In genomic region chr9:137349471-137350033, GRCh38 we compare ENCODE assay signal across 18 cellular contexts. TPM values are rescaled to one million over a fixed set of nuclear protein-coding genes. Genes with fewer than 3 reads are reported as not detected.
DNase-seq lines count a peak whose midpoint lies in the region; ATAC-seq and TF ChIP-seq lines count a peak whose summit lies in the region.
"Had no signal": no experiment of that assay in that cellular context is flagged by ENCODE, and none has a peak within 500 bp of the region (broad histone marks: within the 10 kb centered on the region; RNA-seq: fewer than 3 reads in every experiment).

No MANE protein-coding gene starts in this region.

- H3K9ac ChIP-seq in SK-N-SH, result no peak overlapping the region
- H3K9ac ChIP-seq in mesenchymal stem cell (ENCODE audit: low read length), result no peak overlapping the region

- TF ChIP-seq RAD21 in SK-N-SH (IDR thresholded peaks at IDR 0.05; ENCODE audit: low read length), result no peak

- H3K4me2 ChIP-seq in SK-N-SH (no peak overlapping the region), mesenchymal stem cell (ENCODE audit: low read length, poor library complexity, severe bottlenecking) (no peak overlapping the region)
- H3K4me2 ChIP-seq: A549, GM23338 had no signal

- H3K18ac ChIP-seq in mesenchymal stem cell (ENCODE audit: low read depth in 1 of 2, low read length in 2 of 2), result no peak overlapping the region

- intact Hi-C loops in stomach (cut with DNase I; ENCODE audit: low total_unique reads), result no loop called here

- DNase-seq in SK-N-SH, result peak; percentile 16
- peak; percentile 34 for DNase-seq in H7
- no peak for DNase-seq in mesenchymal stem cell
- peak; percentile 22 for DNase-seq in stomach
- DNase-seq in COLO668 (lab: John Stamatoyannopoulos, UW; ENCODE audit: unreplicated experiment), result no peak
- DNase-seq in DMS153 (lab: John Stamatoyannopoulos, UW), result no peak
- DNase-seq: AML-193; CD4-positive, alpha-beta T cell; DMS79 treated with DMSO at 0.1 percent for 48 hours; GF-D8 had no signal

- H3K4me3 ChIP-seq in SK-N-SH (ENCODE audit: low read depth in 2 of 2, low read length in 1 of 2) (no peak overlapping the region), H7 (ENCODE audit: insufficient read depth, low read depth, low read length) (no peak overlapping the region), mesenchymal stem cell (ENCODE audit: insufficient read depth in 1 of 2, low read depth in 1 of 2, low read length in 2 of 2) (peak overlapping the region in 1 of 2 experiments; percentile 19), stomach (no peak overlapping the region)
- H3K4me3 ChIP-seq: A549, GM23338 had no signal

- H4K8ac ChIP-seq in mesenchymal stem cell (ENCODE audit: low read length), result no peak overlapping the region

- no peak overlapping the region for H2AFZ ChIP-seq in SK-N-SH (ENCODE audit: low read depth)
- no peak overlapping the region for H2AFZ ChIP-seq in mesenchymal stem cell (ENCODE audit: low read depth, low read length)
- H2AFZ ChIP-seq: GM23338 had no signal

- H3K23ac ChIP-seq in mesenchymal stem cell (ENCODE audit: low read length in 2 of 2), result no peak overlapping the region

- POLR2A ChIA-PET in SK-N-SH (lab: Yijun Ruan, JAX), result no interaction called here

- H3K79me2 ChIP-seq in SK-N-SH (ENCODE audit: insufficient read depth), result no peaks in the 10 kb centered on the region

- no peak overlapping the region for H3K4ac ChIP-seq in mesenchymal stem cell (ENCODE audit: low read depth in 1 of 2, low read length in 2 of 2)

- H2BK12ac ChIP-seq in mesenchymal stem cell (ENCODE audit: low read length in 2 of 2), result no peak overlapping the region

- H3K9me3 ChIP-seq in SK-N-SH (no peaks in the 10 kb centered on the region), mesenchymal stem cell (ENCODE audit: control insufficient read depth, low read length) (peaks cover 11% of the 10 kb centered on the region), stomach (peaks cover 0 to 12% (median 9%) of the 10 kb centered on the region in 4 donors)

- H4K20me1 ChIP-seq in SK-N-SH (ENCODE audit: insufficient read depth), result no peaks in the 10 kb centered on the region

- no peak overlapping the region for H2BK120ac ChIP-seq in mesenchymal stem cell (ENCODE audit: low read depth, low read length)

- H3K14ac ChIP-seq in mesenchymal stem cell (ENCODE audit: low read length in 2 of 2), result peak overlapping the region in 1 of 2 experiments; percentile 62

- H3K27ac ChIP-seq in SK-N-SH (ENCODE audit: low read depth in 2 of 2, low read length in 1 of 2) (no peak overlapping the region), mesenchymal stem cell (ENCODE audit: low read length, poor library complexity, severe bottlenecking) (no peak overlapping the region), stomach (no peak overlapping the region)
- H3K27ac ChIP-seq: 22Rv1, A549, C4-2B had no signal

- no peak overlapping the region for H2BK5ac ChIP-seq in mesenchymal stem cell (ENCODE audit: low read depth, low read length, poor library complexity, severe bottlenecking)

- CTCF ChIA-PET in SK-N-SH (lab: Yijun Ruan, JAX), result no interaction called here

- no peak for TF ChIP-seq POLR2A in stomach (IDR thresholded peaks at IDR 0.05)

- no peaks in the 10 kb centered on the region for H3F3A ChIP-seq in SK-N-SH (replicated peaks; ENCODE audit: insufficient read depth)

- H3K36me3 ChIP-seq in SK-N-SH (replicated peaks in 1 of 2; ENCODE audit: control insufficient read depth in 1 of 2, insufficient read depth in 2 of 2, low read length in 1 of 2) (no peaks in the 10 kb centered on the region), H7 (replicated peaks; ENCODE audit: control insufficient read depth, insufficient read depth, low read length) (no peaks in the 10 kb centered on the region), mesenchymal stem cell (ENCODE audit: control insufficient read depth in 1 of 2, insufficient read depth in 2 of 2, low read depth in 1 of 2, low read length in 2 of 2) (peaks cover 8 to 21% of the 10 kb centered on the region in 2 experiments), stomach (peaks cover 12 to 45% (median 34%) of the 10 kb centered on the region in 4 donors)

- H2BK15ac ChIP-seq in mesenchymal stem cell (ENCODE audit: low read depth, poor library complexity, severe bottlenecking), result no peak overlapping the region

- no peak for ATAC-seq in SK-N-SH treated with all-trans-retinoic acid at 6 μM for 48 hours
- ATAC-seq: A549, GM23338, HCT116, HepG2 had no signal

- TF ChIP-seq CTCF in SK-N-SH (IDR thresholded peaks at IDR 0.05), result no peak
- no peak for TF ChIP-seq CTCF in stomach (IDR thresholded peaks at IDR 0.05)

- 84% methylated on average over 12 of the region's 27 CpGs for WGBS in SK-N-SH (ENCODE audit: low lambda C conversion rate)
- 96% methylated on average over 27 of the region's 27 CpGs for WGBS in mesenchymal stem cell
- WGBS in stomach, 5 donors, result 92 to 97% (median 96%) methylated on average over 20 to 27 of the region's 27 CpGs

- H3K4me1 ChIP-seq in SK-N-SH (ENCODE audit: control insufficient read depth in 1 of 2, insufficient read depth in 2 of 2, low read depth in 1 of 2, low read length in 1 of 2) (no peaks in the 10 kb centered on the region), mesenchymal stem cell (ENCODE audit: control insufficient read depth, insufficient read depth, low read depth, low read length) (no peaks in the 10 kb centered on the region), stomach (no peaks in the 10 kb centered on the region)
- H3K4me1 ChIP-seq: A549 had no signal

- no peaks in the 10 kb centered on the region for H3K79me1 ChIP-seq in mesenchymal stem cell (replicated peaks; ENCODE audit: low read length, poor library complexity, severe bottlenecking)

- peak overlapping the region; percentile 41 for H4K91ac ChIP-seq in mesenchymal stem cell (ENCODE audit: low read length)

- no peak overlapping the region for H2AK5ac ChIP-seq in mesenchymal stem cell (ENCODE audit: low read length, severe bottlenecking)

- H3K9me2 ChIP-seq in SK-N-SH, result no peaks in the 10 kb centered on the region

- TF ChIP-seq EP300 in SK-N-SH (IDR thresholded peaks at IDR 0.05; ENCODE audit: borderline replicate concordance in 1 of 2, low read depth in 1 of 2, low read length in 1 of 2) (no peak), stomach (IDR thresholded peaks at IDR 0.05) (no peak)

- H3K27me3 ChIP-seq in SK-N-SH (ENCODE audit: insufficient read depth) (no peaks in the 10 kb centered on the region), H7 (ENCODE audit: control insufficient read depth, insufficient read depth, low read length) (no peaks in the 10 kb centered on the region), mesenchymal stem cell (ENCODE audit: control insufficient read depth in 1 of 2, insufficient read depth in 1 of 2, low read length in 2 of 2) (no peaks in the 10 kb centered on the region), stomach (no peaks in the 10 kb centered on the region)

TF ChIP-seq in SK-N-SH, 30 proteins besides CTCF, POLR2A, EP300 and RAD21 (continues in another document):
- TF ChIP-seq MEF2A (IDR thresholded peaks at IDR 0.05; ENCODE audit: borderline replicate concordance, low read depth) (no peak), YY1 (IDR thresholded peaks at IDR 0.05; ENCODE audit: low read depth) (no peak), RFX5 (IDR thresholded peaks at IDR 0.05; ENCODE audit: low read length) (no peak), PBX3 (IDR thresholded peaks at IDR 0.05) (no peak), NRF1 (IDR thresholded peaks at IDR 0.05; ENCODE audit: low read depth, low read length) (no peak)
- TF ChIP-seq, protein P1, sequence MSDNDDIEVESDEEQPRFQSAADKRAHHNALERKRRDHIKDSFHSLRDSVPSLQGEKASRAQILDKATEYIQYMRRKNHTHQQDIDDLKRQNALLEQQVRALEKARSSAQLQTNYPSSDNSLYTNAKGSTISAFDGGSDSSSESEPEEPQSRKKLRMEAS (IDR thresholded peaks at IDR 0.05; ENCODE audit: low read depth), result no peak

TF ChIP-seq in SK-N-SH treated with all-trans-retinoic acid at 6 μM for 48 hours, 23 proteins besides CTCF, POLR2A, EP300 and RAD21 (continues in another document):
- TF ChIP-seq ZFP30 (CRISPR knock-in tag; IDR thresholded peaks at IDR 0.05) (no peak), RARB (CRISPR knock-in tag; IDR thresholded peaks at IDR 0.05) (no peak), BACH2 (CRISPR knock-in tag; IDR thresholded peaks at IDR 0.05; ENCODE audit: borderline replicate concordance) (no peak), CREB5 (CRISPR knock-in tag; IDR thresholded peaks at IDR 0.05; ENCODE audit: low read depth) (no peak), ZNF565 (CRISPR knock-in tag; conservative IDR thresholded peaks at IDR 0.05; ENCODE audit: low read depth) (no peak), ZNF70 (CRISPR knock-in tag; IDR thresholded peaks at IDR 0.05) (no peak), TOX (CRISPR knock-in tag; IDR thresholded peaks at IDR 0.05; ENCODE audit: borderline replicate concordance) (no peak), CSRNP3 (CRISPR knock-in tag; IDR thresholded peaks at IDR 0.05) (no peak)

RNA-seq across cellular contexts. Expression of gene NRARP, which starts 47.5 kb away (rescaled TPM):
- polyA plus RNA-seq in SK-N-SH (2012; rRNA removed) (3.9 and 4.2 TPM in 2 replicates), stomach (1 to 10 TPM; 1.5 to 2.7 (median 2.0) TPM)
- polyA plus RNA-seq in SK-N-SH (2012; cell fraction: cytosol; rRNA removed), result 2.9 and 3.4 TPM in 2 replicates
- 5.1 and 6.5 TPM in 2 replicates for polyA plus RNA-seq in SK-N-SH (2012; cell fraction: nucleus; rRNA removed)
- 27.7 and 34.8 TPM in 2 replicates for total RNA-seq in H7 (2014; rRNA removed; shearing (Covaris generic))
- polyA plus RNA-seq in mesenchymal stem cell (2013, experiment 1 of 2), result 0.76 TPM
- 0.68 TPM for polyA plus RNA-seq in mesenchymal stem cell (2013, experiment 2 of 2)
- 100 to 1,000 TPM in 1 of 5 donors, 10 to 100 TPM in 2, 1 to 10 TPM in 2; 1.2 to 323 (median 14.6) TPM for total RNA-seq in stomach
- polyA plus RNA-seq: IgD-negative memory B cell had no signal

Comparison
In these comparisons a context has a peak if more than half of its experiments do, and no peak if none do; other contexts are left out.
1. DNase-seq: peak in SK-N-SH (single experiment), H7 (single experiment) and stomach (single experiment); none in mesenchymal stem cell (single experiment), COLO668 (single experiment) and DMS153 (single experiment).